ENCODE assay signal across 8 cellular contexts in the genomic region with DNA sequence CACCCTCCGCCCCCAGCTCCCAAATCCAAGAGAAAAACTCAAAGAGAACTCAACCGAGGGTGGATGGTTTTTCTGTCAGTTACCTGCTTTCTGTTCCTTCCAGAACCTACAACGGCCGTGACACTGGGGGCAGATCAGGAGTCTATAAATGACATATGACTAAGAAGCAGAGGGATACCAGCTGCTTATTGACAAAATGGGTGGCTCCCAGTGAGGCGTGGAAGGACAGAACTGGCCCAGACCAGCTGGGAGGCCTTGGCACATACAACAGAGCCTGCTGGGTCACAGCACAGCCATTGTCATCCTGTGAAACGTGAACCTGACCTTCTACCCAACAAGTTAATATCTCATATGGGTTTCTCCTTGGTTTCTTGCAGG.
A peak's percentile ranks its signal among the peaks of the same experiment; 100 is the strongest.
DNase-seq lines count a peak whose midpoint lies in the region; ATAC-seq and TF ChIP-seq lines count a peak whose summit lies in the region.

No MANE protein-coding gene starts in this region.

- no peaks in the 10 kb centered on the region for H3K4me1 Mint-ChIP-seq in glutamatergic neuron (ENCODE audit: low read depth, unreplicated experiment)

- no peak for TF ChIP-seq CTCF in GM12865 (IDR thresholded peaks at IDR 0.05; ENCODE audit: insufficient read depth, low read depth, low read length, missing control alignments)
- TF ChIP-seq CTCF in glutamatergic neuron (IDR thresholded peaks at IDR 0.05; ENCODE audit: partially characterized antibody, unreplicated experiment) = no peak

- no peak overlapping the region for H3K27ac Mint-ChIP-seq in glutamatergic neuron (ENCODE audit: unreplicated experiment)

- ATAC-seq in GM21737 (IDR thresholded peaks at IDR 0.05; ENCODE audit: unreplicated experiment) = peak; percentile 45

- DNase-seq in GM12865 (ENCODE audit: low read depth) (peak; percentile 90), NCI-H2029 (lab: John Stamatoyannopoulos, UW) (peak; percentile 74), hepatic stellate cell (ENCODE audit: low spot score) (no peak), glutamatergic neuron (no peak), NCI-H1105 (lab: John Stamatoyannopoulos, UW) (no peak), Karpas-422 (no peak)

- H3K27ac ChIP-seq in mucosa of rectum (ENCODE audit: low read depth in 2 of 2, low read length in 2 of 2) = peak overlapping the region; percentile 97 to 98
- no peak overlapping the region for H3K27ac ChIP-seq in Karpas-422 (ENCODE audit: low read length)

- H4K20me1 ChIP-seq in Karpas-422 (ENCODE audit: insufficient read depth, low read depth, low read length) = no peaks in the 10 kb centered on the region

- no peaks in the 10 kb centered on the region for H3K36me3 Mint-ChIP-seq in glutamatergic neuron (ENCODE audit: unreplicated experiment)

- H3K9me3 Mint-ChIP-seq in glutamatergic neuron (ENCODE audit: unreplicated experiment) = no peaks in the 10 kb centered on the region

- H3K9ac ChIP-seq in mucosa of rectum (ENCODE audit: low read depth in 1 of 2, low read length in 2 of 2) (peak overlapping the region; percentile 76 to 81), Karpas-422 (ENCODE audit: low read length) (no peak overlapping the region)

- H3K4me1 ChIP-seq in mucosa of rectum (ENCODE audit: control insufficient read depth in 2 of 2, insufficient read depth in 2 of 2, low read length in 2 of 2) (peaks cover 40 to 57% of the 10 kb centered on the region in 2 donors), Karpas-422 (ENCODE audit: low read length) (peaks cover 3% of the 10 kb centered on the region)

- no peak overlapping the region for H3K4me2 ChIP-seq in Karpas-422 (ENCODE audit: low read depth, low read length, poor library complexity, severe bottlenecking)

- H2AFZ ChIP-seq in Karpas-422 (ENCODE audit: low read length) = no peak overlapping the region

- H3K36me3 ChIP-seq in mucosa of rectum (ENCODE audit: control insufficient read depth in 2 of 2, insufficient read depth in 2 of 2, low read length in 2 of 2) (no peaks in the 10 kb centered on the region), Karpas-422 (ENCODE audit: insufficient read depth, low read length) (no peaks in the 10 kb centered on the region)

- no peaks in the 10 kb centered on the region for H3K27me3 ChIP-seq in mucosa of rectum (ENCODE audit: control insufficient read depth in 2 of 2, insufficient read depth in 2 of 2, low read length in 2 of 2)
- H3K27me3 ChIP-seq in Karpas-422 (ENCODE audit: low read length) = no peaks in the 10 kb centered on the region

- no peaks in the 10 kb centered on the region for H3K27me3 Mint-ChIP-seq in glutamatergic neuron (ENCODE audit: unreplicated experiment)

- H3K9me2 ChIP-seq in Karpas-422 (replicated peaks; ENCODE audit: insufficient read depth, low read length) = no peaks in the 10 kb centered on the region

- H3K4me3 Mint-ChIP-seq in glutamatergic neuron (ENCODE audit: unreplicated experiment) = no peak overlapping the region

- H3K4me3 ChIP-seq in GM12865 (ENCODE audit: low read depth, low read length) = peak overlapping the region; percentile 54
- peak overlapping the region; percentile 54 to 66 for H3K4me3 ChIP-seq in mucosa of rectum (ENCODE audit: low read length in 2 of 2)
- H3K4me3 ChIP-seq in Karpas-422 (ENCODE audit: low read length) = no peak overlapping the region

- H3K79me2 ChIP-seq in Karpas-422 (ENCODE audit: low read length) = no peaks in the 10 kb centered on the region

- H3K9me3 ChIP-seq in mucosa of rectum (ENCODE audit: control insufficient read depth in 2 of 2, low read length in 2 of 2) = no peaks in the 10 kb centered on the region
- no peaks in the 10 kb centered on the region for H3K9me3 ChIP-seq in Karpas-422 (ENCODE audit: low read length)

Comparison
In these comparisons a context has a peak if more than half of its experiments do, and no peak if none do; other contexts are left out.
1. DNase-seq: peak in GM12865 (single experiment) and NCI-H2029 (single experiment); none in hepatic stellate cell (single experiment), glutamatergic neuron (single experiment), NCI-H1105 (single experiment) and Karpas-422 (single experiment).